ENCODE assay signal across 21 cellular contexts in the genomic region with DNA sequence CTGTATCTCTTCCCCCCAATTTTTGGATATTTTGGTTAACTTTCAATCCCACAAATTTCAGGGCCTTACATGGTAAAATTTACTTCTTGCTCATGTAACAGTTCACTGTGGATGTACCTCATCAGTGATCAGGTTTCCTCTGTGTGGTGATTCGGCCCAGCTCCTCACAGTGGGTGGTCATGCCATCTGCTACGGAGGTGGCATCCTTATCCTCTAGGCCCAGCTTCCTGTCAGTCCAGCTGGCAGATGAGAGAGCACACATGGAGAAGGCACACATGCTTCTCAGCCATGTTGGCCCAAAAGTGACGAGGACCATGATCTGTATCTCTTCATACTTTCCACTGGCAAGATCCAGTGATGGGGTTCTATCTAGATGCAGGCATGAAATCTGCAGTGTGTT. TPM values are rescaled to one million over a fixed set of nuclear protein-coding genes. Genes with fewer than 3 reads are reported as not detected.
"Had no signal": no experiment of that assay in that cellular context is flagged by ENCODE, and none has a peak within 500 bp of the region (broad histone marks: within the 10 kb centered on the region; RNA-seq: fewer than 3 reads in every experiment).

No MANE protein-coding gene starts in this region.

- H3K36me3 ChIP-seq: adrenal gland, ascending aorta, brain microvascular endothelial cell, sigmoid colon, suprapubic skin had no signal

- H3K27me3 ChIP-seq: adrenal gland, ascending aorta, brain microvascular endothelial cell, foreskin keratinocyte, sigmoid colon, stomach, suprapubic skin, tibial nerve had no signal

- DNase-seq: activated CD4-positive, alpha-beta T cell treated with anti-CD3 and anti-CD28 coated beads for 4 hours; activated CD4-positive, alpha-beta T cell treated with anti-CD3 and anti-CD28 coated beads, Interleukin-2, amount 50 U/mL, for 48 hours; activated CD4-positive, CD25-positive, alpha-beta regulatory T cell; activated CD8-positive, alpha-beta memory T cell treated with anti-CD3 and anti-CD28 coated beads, Interleukin-2, amount 50 U/mL, for 48 hours; activated naive CD4-positive, alpha-beta T cell; activated T-cell treated with anti-CD3 and anti-CD28 coated beads, Interleukin-2, amount 50 U/mL, for 4 hours; adrenal gland; brain microvascular endothelial cell; effector memory CD4-positive, alpha-beta T cell; foreskin keratinocyte; kidney; natural killer cell; sigmoid colon; stimulated activated CD4-positive, alpha-beta T cell treated with anti-CD3 and anti-CD28 coated beads, Interleukin-15, amount 100 ng/mL, for 24 hours; stomach had no signal

- ATAC-seq: activated T-cell treated with anti-CD3 and anti-CD28 coated beads, Interleukin-2, amount 50 U/mL, for 4 hours; foreskin keratinocyte; natural killer cell; stimulated activated memory B cell treated with anti-CD40 and anti-IgM and Interleukin-4, amounts not matched to agents 10 μg/mL and 1 μg/mL and 100 μg/mL, for 72 hours had no signal

- H3K4me2 ChIP-seq: smooth muscle cell had no signal

- H3K9me3 ChIP-seq: adrenal gland had no signal

- H3K27ac ChIP-seq: adrenal gland, ascending aorta, brain microvascular endothelial cell, foreskin keratinocyte, sigmoid colon, stomach, suprapubic skin, tibial nerve had no signal

- H3K4me3 ChIP-seq: adrenal gland, ascending aorta, lung, sigmoid colon, smooth muscle cell, stomach, suprapubic skin, tibial nerve had no signal

- H3K4me1 ChIP-seq: adrenal gland, foreskin keratinocyte, sigmoid colon, stomach, suprapubic skin, tibial nerve had no signal

RNA-seq across cellular contexts. Expression of gene PCBP3, which starts 27.2 kb away (rescaled TPM):
- total RNA-seq: ascending aorta had no signal
